14 cellular contexts compared by ENCODE assay signal in the genomic region with DNA sequence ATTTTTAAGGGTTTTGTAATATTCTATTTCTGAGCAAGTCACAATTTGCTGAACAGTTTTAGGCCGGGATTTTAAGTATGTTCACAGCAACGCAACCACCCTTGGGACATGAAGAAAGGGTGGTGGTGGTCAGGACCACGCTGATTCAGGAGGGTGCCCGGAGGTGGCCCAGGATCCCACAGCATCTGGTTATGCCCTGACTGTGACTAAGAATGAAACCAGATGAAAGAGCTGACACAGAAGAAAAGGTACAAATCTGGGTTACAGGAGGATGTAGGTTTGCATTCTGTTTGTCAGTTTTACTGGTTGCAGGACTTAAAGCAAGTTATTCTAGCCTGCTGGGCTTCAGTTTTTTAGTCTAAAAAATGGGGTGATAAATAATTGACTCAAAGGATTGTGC.
DNase-seq lines count a peak whose midpoint lies in the region; ATAC-seq and TF ChIP-seq lines count a peak whose summit lies in the region.
"Had no signal": no experiment of that assay in that cellular context is flagged by ENCODE, and none has a peak within 500 bp of the region (broad histone marks: within the 10 kb centered on the region; RNA-seq: fewer than 3 reads in every experiment).

No MANE protein-coding gene starts in this region.

- no peak overlapping the region for H3K27ac Mint-ChIP-seq in activated CD4-positive, alpha-beta memory T cell treated with anti-CD3 and anti-CD28 coated beads, Interleukin-2, amount 10 ng/mL, durations not matched to agents 7 days and 5 days
- H3K27ac Mint-ChIP-seq in activated T-helper 2 cell treated with anti-CD3 and anti-CD28 coated beads, Interferon-gamma antibody, Interleukin-2, Interleukin-4, amounts not matched to agents 10 μg/mL and 5 μg/mL and 100 μg/mL, durations not matched to agents 14 hours and 24 hours and 36 hours, result no peak overlapping the region

- H3K4me3 Mint-ChIP-seq in activated CD4-positive, alpha-beta memory T cell treated with anti-CD3 and anti-CD28 coated beads, Interleukin-2, amount 10 ng/mL, durations not matched to agents 7 days and 5 days, result no peak overlapping the region
- H3K4me3 Mint-ChIP-seq in activated T-helper 2 cell treated with anti-CD3 and anti-CD28 coated beads, Interferon-gamma antibody, Interleukin-2, Interleukin-4, amounts not matched to agents 10 μg/mL and 5 μg/mL and 100 μg/mL, durations not matched to agents 14 hours and 24 hours and 36 hours (ENCODE audit: low read depth), result no peak overlapping the region
- H3K4me3 Mint-ChIP-seq: CD14-positive monocyte had no signal

- H3K4me1 ChIP-seq in gastroesophageal sphincter, result no peaks in the 10 kb centered on the region
- H3K4me1 ChIP-seq: heart left ventricle, stomach had no signal

- ATAC-seq in GM18873 (IDR thresholded peaks at IDR 0.05; ENCODE audit: low FRiP score, unreplicated experiment), result peak; percentile 76
- ATAC-seq in GM21390 (IDR thresholded peaks at IDR 0.05; ENCODE audit: unreplicated experiment), result peak; percentile 63
- ATAC-seq in HG02981 (IDR thresholded peaks at IDR 0.05; ENCODE audit: unreplicated experiment), result peak; percentile 80
- no peak for ATAC-seq in gastroesophageal sphincter
- no peak for ATAC-seq in HG03025 (IDR thresholded peaks at IDR 0.05; ENCODE audit: low FRiP score, unreplicated experiment)
- ATAC-seq: heart left ventricle had no signal

- TF ChIP-seq EP300 in gastroesophageal sphincter (IDR thresholded peaks at IDR 0.05), result no peak

- POLR2A ChIA-PET in activated CD4-positive, alpha-beta memory T cell treated with anti-CD3 and anti-CD28 coated beads, Interleukin-2, amount 10 ng/mL, durations not matched to agents 7 days and 5 days (lab: Charles Lee), result no interaction called here

- no peak for TF ChIP-seq CTCF in gastroesophageal sphincter (IDR thresholded peaks at IDR 0.05)

- no peaks in the 10 kb centered on the region for H3K9me3 Mint-ChIP-seq in activated CD4-positive, alpha-beta memory T cell treated with anti-CD3 and anti-CD28 coated beads, Interleukin-2, amount 10 ng/mL, durations not matched to agents 7 days and 5 days
- no peaks in the 10 kb centered on the region for H3K9me3 Mint-ChIP-seq in activated T-helper 2 cell treated with anti-CD3 and anti-CD28 coated beads, Interferon-gamma antibody, Interleukin-2, Interleukin-4, amounts not matched to agents 10 μg/mL and 5 μg/mL and 100 μg/mL, durations not matched to agents 14 hours and 24 hours and 36 hours

- H3K4me1 Mint-ChIP-seq in activated CD4-positive, alpha-beta memory T cell treated with anti-CD3 and anti-CD28 coated beads, Interleukin-2, amount 10 ng/mL, durations not matched to agents 7 days and 5 days, result peaks cover 13% of the 10 kb centered on the region
- H3K4me1 Mint-ChIP-seq in activated T-helper 2 cell treated with anti-CD3 and anti-CD28 coated beads, Interferon-gamma antibody, Interleukin-2, Interleukin-4, amounts not matched to agents 10 μg/mL and 5 μg/mL and 100 μg/mL, durations not matched to agents 14 hours and 24 hours and 36 hours (ENCODE audit: low read depth), result no peaks in the 10 kb centered on the region
- H3K4me1 Mint-ChIP-seq: CD14-positive monocyte had no signal

- no peak overlapping the region for H3K27ac ChIP-seq in gastroesophageal sphincter
- H3K27ac ChIP-seq: GM23248, heart left ventricle, SK-N-MC, stomach had no signal

- intact Hi-C loops in activated T-helper 2 cell treated with anti-CD3 and anti-CD28 coated beads, Interferon-gamma antibody, Interleukin-2, Interleukin-4, amounts not matched to agents 10 μg/mL and 5 μg/mL and 100 μg/mL, durations not matched to agents 14 hours and 24 hours and 36 hours (cut with micrococcal nuclease), result no loop called here

- WGBS in gastroesophageal sphincter (ENCODE audit: low coverage in 1 of 2), 2 donors, result 82 to 94% methylated on average over 4 of the region's 4 CpGs

- no peaks in the 10 kb centered on the region for H3K36me3 Mint-ChIP-seq in activated CD4-positive, alpha-beta memory T cell treated with anti-CD3 and anti-CD28 coated beads, Interleukin-2, amount 10 ng/mL, durations not matched to agents 7 days and 5 days (ENCODE audit: low read depth)
- no peaks in the 10 kb centered on the region for H3K36me3 Mint-ChIP-seq in activated T-helper 2 cell treated with anti-CD3 and anti-CD28 coated beads, Interferon-gamma antibody, Interleukin-2, Interleukin-4, amounts not matched to agents 10 μg/mL and 5 μg/mL and 100 μg/mL, durations not matched to agents 14 hours and 24 hours and 36 hours (ENCODE audit: low read depth)
- H3K36me3 Mint-ChIP-seq: CD14-positive monocyte had no signal

- no peaks in the 10 kb centered on the region for H3K9me3 ChIP-seq in gastroesophageal sphincter
- H3K9me3 ChIP-seq: heart left ventricle, stomach had no signal

- CTCF ChIA-PET in activated CD4-positive, alpha-beta memory T cell treated with anti-CD3 and anti-CD28 coated beads, Interleukin-2, amount 10 ng/mL, durations not matched to agents 7 days and 5 days (lab: Charles Lee), result interaction anchor here (1.8 kb wide), 1 partner anchor 68 kb away, joined by 9 read pairs; no protein-coding TSS in a partner anchor

- no peaks in the 10 kb centered on the region for H3K36me3 ChIP-seq in gastroesophageal sphincter
- H3K36me3 ChIP-seq: heart left ventricle, stomach had no signal

- no peak overlapping the region for H3K4me3 ChIP-seq in gastroesophageal sphincter
- H3K4me3 ChIP-seq: GM23248, heart left ventricle, SK-N-MC, stomach had no signal

- peaks cover 34% of the 10 kb centered on the region for H3K27me3 ChIP-seq in gastroesophageal sphincter

- peak; percentile 36 for DNase-seq in activated CD4-positive, alpha-beta memory T cell treated with anti-CD3 and anti-CD28 coated beads, Interleukin-2, amount 10 ng/mL, durations not matched to agents 7 days and 5 days
- no peak for DNase-seq in activated T-helper 2 cell treated with anti-CD3 and anti-CD28 coated beads, Interferon-gamma antibody, Interleukin-2, Interleukin-4, amounts not matched to agents 10 μg/mL and 5 μg/mL and 100 μg/mL, durations not matched to agents 14 hours and 24 hours and 36 hours (ENCODE audit: low spot score)
- DNase-seq: GM23248, heart left ventricle, kidney glomerular epithelial cell, NCI-H446, stomach had no signal

- H3K27me3 Mint-ChIP-seq in activated CD4-positive, alpha-beta memory T cell treated with anti-CD3 and anti-CD28 coated beads, Interleukin-2, amount 10 ng/mL, durations not matched to agents 7 days and 5 days, result peaks cover 37% of the 10 kb centered on the region
- H3K27me3 Mint-ChIP-seq in activated T-helper 2 cell treated with anti-CD3 and anti-CD28 coated beads, Interferon-gamma antibody, Interleukin-2, Interleukin-4, amounts not matched to agents 10 μg/mL and 5 μg/mL and 100 μg/mL, durations not matched to agents 14 hours and 24 hours and 36 hours (ENCODE audit: low read depth), result peaks cover 5% of the 10 kb centered on the region

- TF ChIP-seq POLR2A in gastroesophageal sphincter (IDR thresholded peaks at IDR 0.05), result no peak

Comparison
In these comparisons a context has a peak if more than half of its experiments do, and no peak if none do; other contexts are left out.
1. ATAC-seq: peak in GM18873 (single experiment), GM21390 (single experiment) and HG02981 (single experiment); none in gastroesophageal sphincter (single experiment) and HG03025 (single experiment).